In genomic region chr9:133506653-133507038, GRCh38 we compare ENCODE assay signal across 1 cellular context.
A peak's percentile ranks its signal among the peaks of the same experiment; 100 is the strongest.
TF ChIP-seq lines count a peak whose summit lies in the region.

No MANE protein-coding gene starts in this region.

TF ChIP-seq in K562, 482 proteins besides CTCF, POLR2A, EP300 and RAD21 (continued from another document and continues in another):
- TF ChIP-seq CUX1 (CRISPR knock-in tag; IDR thresholded peaks at IDR 0.05) (no peak), ZNF431 (CRISPR knock-in tag; IDR thresholded peaks at IDR 0.05) (no peak), ARID1B (IDR thresholded peaks at IDR 0.05) (peak; percentile 6; the same call in 1 of the 2 replicates), ZNF175 (CRISPR knock-in tag; IDR thresholded peaks at IDR 0.05; ENCODE audit: low read depth) (no peak), BACH1 (tag; IDR thresholded peaks at IDR 0.05) (no peak), FOXP4 (CRISPR knock-in tag; IDR thresholded peaks at IDR 0.05; ENCODE audit: borderline replicate concordance) (no peak), CXXC5 (CRISPR knock-in tag; IDR thresholded peaks at IDR 0.05) (no peak), ZNF41 (CRISPR knock-in tag; conservative IDR thresholded peaks at IDR 0.05) (no peak), ARHGAP35 (IDR thresholded peaks at IDR 0.05; ENCODE audit: partially characterized antibody) (no peak), TSC22D4 (tag; IDR thresholded peaks at IDR 0.05) (no peak), MEIS2 (IDR thresholded peaks at IDR 0.05; ENCODE audit: partially characterized antibody) (no peak), GMEB1 (CRISPR knock-in tag; IDR thresholded peaks at IDR 0.05) (no peak), LCOR (CRISPR knock-in tag; IDR thresholded peaks at IDR 0.05) (0 out of 2 replicates have a peak, but pooled peaks have one; percentile 50), RBFOX2 (IDR thresholded peaks at IDR 0.05; ENCODE audit: low read depth, low read length) (no peak), TRIM28 (IDR thresholded peaks at IDR 0.05) (no peak), PRMT5 (CRISPR knock-in tag; IDR thresholded peaks at IDR 0.05) (no peak), CBFA2T2 (conservative IDR thresholded peaks at IDR 0.05) (peak; percentile 21; the same call in 1 of the 2 replicates), MAFK (IDR thresholded peaks at IDR 0.05; ENCODE audit: low read length) (no peak), ZNF589 (CRISPR knock-in tag; IDR thresholded peaks at IDR 0.05; ENCODE audit: low read depth) (no peak), ZNF318 (IDR thresholded peaks at IDR 0.05; ENCODE audit: borderline replicate concordance in 1 of 2, low read depth in 1 of 2) (no peak), STAT5A (IDR thresholded peaks at IDR 0.05; ENCODE audit: borderline replicate concordance, low read length) (no peak), MIER1 (IDR thresholded peaks at IDR 0.05; ENCODE audit: low read depth) (no peak), HSF4 (CRISPR knock-in tag; IDR thresholded peaks at IDR 0.05; ENCODE audit: borderline replicate concordance) (no peak), TOE1 (IDR thresholded peaks at IDR 0.05; ENCODE audit: borderline replicate concordance) (no peak), TOE1 (CRISPR knock-in tag; IDR thresholded peaks at IDR 0.05; ENCODE audit: borderline replicate concordance, low read depth) (no peak), RBM14 (IDR thresholded peaks at IDR 0.05; ENCODE audit: borderline replicate concordance, insufficient read depth, low read depth, low read length) (no peak), ZNF584 (CRISPR knock-in tag; IDR thresholded peaks at IDR 0.05; ENCODE audit: low read depth) (no peak), ZNF224 (CRISPR knock-in tag; IDR thresholded peaks at IDR 0.05) (no peak), BRCA1 (IDR thresholded peaks at IDR 0.05) (no peak), BRCA1 (CRISPR knock-in tag; IDR thresholded peaks at IDR 0.05) (no peak), BRD9 (IDR thresholded peaks at IDR 0.05; ENCODE audit: low read depth, partially characterized antibody) (no peak), ZNF217 (CRISPR knock-in tag; IDR thresholded peaks at IDR 0.05) (no peak), THAP7 (CRISPR knock-in tag; IDR thresholded peaks at IDR 0.05) (no peak), PRPF4 (IDR thresholded peaks at IDR 0.05; ENCODE audit: insufficient read depth, low read depth, low read length, poor library complexity, severe bottlenecking) (no peak), ZNF23 (CRISPR knock-in tag; IDR thresholded peaks at IDR 0.05) (no peak), ARID3A (IDR thresholded peaks at IDR 0.05; ENCODE audit: borderline replicate concordance, low read depth, low read length) (no peak), E4F1 (CRISPR knock-in tag; IDR thresholded peaks at IDR 0.05; ENCODE audit: borderline replicate concordance) (no peak), TCFL5 (CRISPR knock-in tag; conservative IDR thresholded peaks at IDR 0.05) (no peak)
